Comparison of ENCODE assay signal across 23 cellular contexts in the genomic region with DNA sequence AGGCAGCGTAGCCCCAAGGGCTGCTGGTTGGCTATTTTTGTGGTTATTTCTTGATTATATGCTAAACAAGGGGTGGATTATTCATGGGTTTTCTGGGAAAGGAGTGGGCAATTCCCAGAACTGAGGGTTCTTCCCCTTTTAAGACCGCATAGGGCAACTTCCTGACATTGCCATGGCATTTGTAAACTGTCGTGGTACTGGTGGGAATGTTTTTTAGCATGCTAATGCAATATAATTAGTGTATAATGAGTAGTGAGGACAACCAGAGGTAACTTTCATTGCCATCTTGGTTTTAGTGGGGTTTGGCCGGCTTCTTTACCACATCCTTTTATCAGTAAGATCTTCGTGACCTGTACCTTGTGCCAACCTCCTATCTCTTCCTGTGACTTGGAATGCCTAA.
"Had no signal": no experiment of that assay in that cellular context is flagged by ENCODE, and none has a peak within 500 bp of the region (broad histone marks: within the 10 kb centered on the region; RNA-seq: fewer than 3 reads in every experiment).

No MANE protein-coding gene starts in this region.

- H3K27me3 ChIP-seq: gastrocnemius medialis, right atrium auricular region, vagina had no signal

- H3K4me3 Mint-ChIP-seq: activated B cell treated with CpG ODN at 0.5 μM for 24 hours; activated CD8-positive, alpha-beta T cell treated with anti-CD3 and anti-CD28 coated beads for 36 hours; effector memory CD8-positive, alpha-beta T cell; naive thymus-derived CD4-positive, alpha-beta T cell; type B pancreatic cell had no signal

- H3K36me3 ChIP-seq: gastrocnemius medialis, right atrium auricular region, thoracic aorta, vagina had no signal

- H3K4me1 Mint-ChIP-seq: activated B cell treated with CpG ODN at 0.5 μM for 24 hours had no signal

- DNase-seq: activated B cell treated with CpG ODN at 0.5 μM for 24 hours; activated CD4-positive, alpha-beta T cell treated with anti-CD3 and anti-CD28 coated beads, Interleukin-2, amount 50 U/mL, for 1 hour; activated CD8-positive, alpha-beta T cell treated with anti-CD3 and anti-CD28 coated beads for 36 hours; activated naive CD4-positive, alpha-beta T cell; activated T-cell treated with anti-CD3 and anti-CD28 coated beads, Interleukin-2, amount 50 U/mL, for 48 hours; dorsolateral prefrontal cortex; effector memory CD8-positive, alpha-beta T cell; erythroblast; gastrocnemius medialis; glutamatergic neuron; left colon; midbrain; naive thymus-derived CD4-positive, alpha-beta T cell; occipital lobe; stimulated activated CD4-positive, alpha-beta T cell treated with anti-CD3 and anti-CD28 coated beads, Interleukin-15, amount 100 ng/mL, for 24 hours; stimulated activated CD4-positive, alpha-beta T cell treated with anti-CD3 and anti-CD28 coated beads, Interleukin-2, amount 100 ng/mL, for 24 hours; stimulated activated naive CD8-positive, alpha-beta T cell treated with anti-CD3 and anti-CD28 coated beads, Interleukin-15, Interleukin-2, amounts not matched to agents 100 U/mL and 50 U/mL, for 24 hours had no signal

- H3K9me3 ChIP-seq: gastrocnemius medialis, thoracic aorta, vagina had no signal

- ATAC-seq: activated CD8-positive, alpha-beta T cell treated with anti-CD3 and anti-CD28 coated beads for 36 hours; activated naive CD4-positive, alpha-beta T cell treated with anti-CD3 and anti-CD28 coated beads, Interleukin-2, amount 50 U/mL, for 72 hours; effector memory CD8-positive, alpha-beta T cell; gastrocnemius medialis; left colon; naive thymus-derived CD4-positive, alpha-beta T cell; stimulated activated naive CD8-positive, alpha-beta T cell treated with anti-CD3 and anti-CD28 coated beads, Interleukin-15, Interleukin-2, amounts not matched to agents 100 U/mL and 50 U/mL, for 24 hours had no signal

- H3K27ac ChIP-seq: dorsolateral prefrontal cortex, gastrocnemius medialis, parathyroid adenoma, right atrium auricular region, thoracic aorta, vagina had no signal

- H3K9me3 Mint-ChIP-seq: activated CD8-positive, alpha-beta T cell treated with anti-CD3 and anti-CD28 coated beads for 36 hours; activated naive CD4-positive, alpha-beta T cell treated with anti-CD3 and anti-CD28 coated beads, Interleukin-2, amount 50 U/mL, for 72 hours; effector memory CD8-positive, alpha-beta T cell; type B pancreatic cell had no signal

- H3K27ac Mint-ChIP-seq: activated B cell treated with CpG ODN at 0.5 μM for 24 hours; activated CD8-positive, alpha-beta T cell treated with anti-CD3 and anti-CD28 coated beads for 36 hours; activated naive CD4-positive, alpha-beta T cell treated with anti-CD3 and anti-CD28 coated beads, Interleukin-2, amount 50 U/mL, for 72 hours; effector memory CD8-positive, alpha-beta T cell; naive thymus-derived CD4-positive, alpha-beta T cell; type B pancreatic cell had no signal

- H3K4me3 ChIP-seq: dorsolateral prefrontal cortex, gastrocnemius medialis, right atrium auricular region, thoracic aorta, vagina had no signal

- H3K4me1 ChIP-seq: gastrocnemius medialis, parathyroid adenoma, right atrium auricular region, vagina had no signal

- H3K36me3 Mint-ChIP-seq: activated naive CD4-positive, alpha-beta T cell treated with anti-CD3 and anti-CD28 coated beads, Interleukin-2, amount 50 U/mL, for 72 hours; naive thymus-derived CD4-positive, alpha-beta T cell; type B pancreatic cell had no signal
